ENCODE assay signal across 1 cellular context in the genomic region with DNA sequence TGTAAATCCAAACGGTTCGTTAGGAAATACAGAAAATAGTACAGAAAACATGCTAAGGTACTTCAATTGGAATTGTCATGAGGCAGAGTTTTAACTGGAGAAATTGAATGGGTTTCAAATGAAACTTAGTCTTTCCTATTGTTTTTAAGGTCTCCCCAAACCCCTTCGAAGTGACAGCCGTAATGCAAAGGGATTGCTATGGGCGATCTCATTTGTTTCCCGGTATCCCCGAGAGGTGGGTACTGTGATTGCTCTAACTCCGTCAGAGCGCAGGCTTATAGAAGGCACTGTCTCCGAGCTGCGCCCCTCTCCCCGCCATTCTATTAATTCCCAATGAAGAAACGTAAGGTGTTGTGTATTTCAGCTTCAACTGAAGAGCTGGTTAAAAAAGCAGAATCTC.
TF ChIP-seq lines count a peak whose summit lies in the region.

No MANE protein-coding gene starts in this region.

TF ChIP-seq in GM23338, 12 proteins besides CTCF, POLR2A, EP300 and RAD21 (continued from another document):
- no peak for TF ChIP-seq JUNB (IDR thresholded peaks at IDR 0.05; ENCODE audit: unreplicated experiment)
- no peak for TF ChIP-seq POLR2AphosphoS5 (IDR thresholded peaks at IDR 0.05; ENCODE audit: low read depth)
